In genomic region chr12:131928080-131928764, GRCh38 we compare ENCODE assay signal across 8 cellular contexts. TPM values are rescaled to one million over a fixed set of nuclear protein-coding genes. Genes with fewer than 3 reads are reported as not detected.
DNase-seq lines count a peak whose midpoint lies in the region; ATAC-seq lines count a peak whose summit lies in the region.

No MANE protein-coding gene starts in this region.

- H3K27me3 ChIP-seq in adipocyte (replicated peaks; ENCODE audit: control insufficient read depth, insufficient read depth, low read length) (no peaks in the 10 kb centered on the region), subcutaneous abdominal adipose tissue (ENCODE audit: control insufficient read depth in 5 of 5, insufficient read depth in 4 of 5, low read length in 5 of 5) (no peaks in the 10 kb centered on the region)

- H3K9me3 ChIP-seq in adipocyte (ENCODE audit: control insufficient read depth, low read length) (no peaks in the 10 kb centered on the region), subcutaneous abdominal adipose tissue (ENCODE audit: control insufficient read depth in 5 of 5, low read length in 5 of 5) (no peaks in the 10 kb centered on the region)

- H3K4me1 Mint-ChIP-seq in immature natural killer cell = peaks cover 23 to 25% of the 10 kb centered on the region in 2 donors

- ATAC-seq in GM19025 (IDR thresholded peaks at IDR 0.05; ENCODE audit: low read depth, unreplicated experiment) (peak; percentile 1), HG03520 (IDR thresholded peaks at IDR 0.05; ENCODE audit: unreplicated experiment) (peak; percentile 4)

- H3K27me3 Mint-ChIP-seq in immature natural killer cell (ENCODE audit: low read depth in 3 of 3) = peaks cover 4 to 21% (median 8%) of the 10 kb centered on the region in 3 donors

- H3K36me3 Mint-ChIP-seq in immature natural killer cell = peaks cover 5 to 9% (median 6%) of the 10 kb centered on the region in 3 donors

- H3K9me3 Mint-ChIP-seq in immature natural killer cell = no peaks in the 10 kb centered on the region

- H3K36me3 ChIP-seq in adipocyte (ENCODE audit: control insufficient read depth, insufficient read depth, low read length, severe bottlenecking) (peaks cover 16% of the 10 kb centered on the region), subcutaneous abdominal adipose tissue (ENCODE audit: control insufficient read depth in 5 of 5, insufficient read depth in 5 of 5, low read length in 5 of 5) (peaks cover 0 to 15% (median 14%) of the 10 kb centered on the region in 5 donors)

- peaks cover 17% of the 10 kb centered on the region for H3K4me1 ChIP-seq in adipocyte (ENCODE audit: control insufficient read depth, insufficient read depth, low read length)
- H3K4me1 ChIP-seq in subcutaneous abdominal adipose tissue (ENCODE audit: control insufficient read depth in 5 of 5, insufficient read depth in 5 of 5, low read length in 5 of 5) = peaks cover 0 to 30% (median 28%) of the 10 kb centered on the region in 5 donors

- H3K9ac ChIP-seq in adipocyte (ENCODE audit: low read length) (peak overlapping the region; percentile 86), subcutaneous abdominal adipose tissue (ENCODE audit: low read length in 5 of 5) (peak overlapping the region in 4 of 5 donors; percentile 56 to 66 (median 62))

- H3K4me3 Mint-ChIP-seq in immature natural killer cell = peak overlapping the region; percentile 87 to 92 (median 91)

- peak overlapping the region; percentile 82 for H3K4me3 ChIP-seq in adipocyte (ENCODE audit: low read length)
- peak overlapping the region; percentile 15 to 80 (median 73) for H3K4me3 ChIP-seq in subcutaneous abdominal adipose tissue (ENCODE audit: low read depth in 1 of 5, low read length in 5 of 5)

- DNase-seq in adipocyte (ENCODE audit: low read depth) (no peak), immature natural killer cell (no peak), 8988T (no peak), HuH-7 (ENCODE audit: low spot score) (no peak)
- no peak for DNase-seq in stimulated activated CD4-positive, alpha-beta T cell treated with anti-CD3 and anti-CD28 coated beads, Interleukin-2, amount 100 ng/mL, for 48 hours

- no peak overlapping the region for H3K27ac ChIP-seq in subcutaneous abdominal adipose tissue (ENCODE audit: low read depth, low read length)

- peak overlapping the region; percentile 74 to 90 (median 81) for H3K27ac Mint-ChIP-seq in immature natural killer cell

RNA-seq across cellular contexts. Expression of gene PUS1, which starts 0.9 kb away (rescaled TPM):
- polyA plus RNA-seq in immature natural killer cell = 10 to 100 TPM in 1 of 3 donors, 1 to 10 TPM in 2; 4.4 to 14.5 (median 6.2) TPM

RNA-seq across cellular contexts. Expression of gene EP400, which starts 21.5 kb away (rescaled TPM):
- 1 to 10 TPM in 1 of 3 donors, under 1 TPM in 2; 0.05 to 4.1 (median 0.74) TPM for polyA plus RNA-seq in immature natural killer cell

RNA-seq across cellular contexts. Expression of gene ULK1, which starts 33.8 kb away (rescaled TPM):
- 1 to 10 TPM in 1 of 3 donors, under 1 TPM in 1, not detected in 1; 0.36 to 1.2 TPM for polyA plus RNA-seq in immature natural killer cell
